8 cellular contexts compared by ENCODE assay signal in the genomic region with DNA sequence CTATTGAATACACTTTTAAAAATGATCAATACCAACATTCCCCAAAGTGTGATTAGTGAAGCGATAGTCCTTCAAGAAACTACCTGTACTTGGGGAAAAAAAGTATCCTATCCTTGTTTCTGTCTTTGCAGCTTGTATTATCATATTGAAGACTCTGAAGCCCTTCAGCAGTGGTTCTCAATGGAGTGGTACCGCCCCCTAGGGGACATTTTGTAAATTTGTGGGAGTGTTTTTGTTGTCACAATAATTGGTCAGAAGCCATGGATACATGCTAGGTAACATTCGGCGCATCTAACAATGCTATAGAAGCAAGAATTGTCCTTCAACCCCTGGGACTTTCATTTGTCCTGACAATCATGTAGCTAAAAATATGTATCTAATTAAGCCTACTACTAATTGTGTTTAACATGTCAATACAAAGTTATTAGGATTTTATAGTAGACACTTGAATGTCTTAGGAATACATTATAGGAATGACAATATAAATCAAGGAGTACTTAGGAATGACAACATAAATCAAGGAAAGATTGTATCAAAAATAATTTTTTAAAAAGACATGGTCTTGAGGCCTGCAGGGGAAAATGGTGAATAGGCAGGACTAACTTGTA. TPM values are rescaled to one million over a fixed set of nuclear protein-coding genes. Genes with fewer than 3 reads are reported as not detected.
DNase-seq lines count a peak whose midpoint lies in the region; ATAC-seq and TF ChIP-seq lines count a peak whose summit lies in the region.

No MANE protein-coding gene starts in this region.

- in situ Hi-C loops in astrocyte of the cerebellum (cut with HindIII; ENCODE audit: low sequenced_read_pairs) = no loop called here

- no peak overlapping the region for H3K4me2 ChIP-seq in OCI-LY3 (ENCODE audit: low read length)

- H3K27me3 ChIP-seq in OCI-LY3 (ENCODE audit: low read depth, low read length) (no peaks in the 10 kb centered on the region), suprapubic skin (no peaks in the 10 kb centered on the region), MG63 (no peaks in the 10 kb centered on the region)

- H3K4me3 ChIP-seq in OCI-LY3 (ENCODE audit: low read length) = no peak overlapping the region
- H3K4me3 ChIP-seq in astrocyte of the cerebellum (ENCODE audit: low read depth, low read length) = no peak overlapping the region
- no peak overlapping the region for H3K4me3 ChIP-seq in suprapubic skin
- no peak overlapping the region for H3K4me3 ChIP-seq in MG63

- no peak overlapping the region for H3K27ac ChIP-seq in OCI-LY3 (ENCODE audit: low read length)
- no peak overlapping the region for H3K27ac ChIP-seq in suprapubic skin

- TF ChIP-seq CTCF in OCI-LY3 (IDR thresholded peaks at IDR 0.05; ENCODE audit: low read depth, low read length) (peak; percentile 78), astrocyte of the cerebellum (IDR thresholded peaks at IDR 0.05; ENCODE audit: low read depth, low read length, missing control alignments) (peak; percentile 63), suprapubic skin (IDR thresholded peaks at IDR 0.05) (peak; percentile 20 to 34)

- ATAC-seq in GM18519 (IDR thresholded peaks at IDR 0.05; ENCODE audit: low FRiP score, unreplicated experiment) (peak; percentile 86), HG03342 (IDR thresholded peaks at IDR 0.05; ENCODE audit: unreplicated experiment) (peak; percentile 89), left colon (peak; percentile 39)

- no peaks in the 10 kb centered on the region for H3K4me1 ChIP-seq in OCI-LY3 (ENCODE audit: low read length)
- peaks cover 6% of the 10 kb centered on the region for H3K4me1 ChIP-seq in suprapubic skin

- TF ChIP-seq POLR2A in suprapubic skin (IDR thresholded peaks at IDR 0.05) = no peak

- H3K9me3 ChIP-seq in OCI-LY3 (ENCODE audit: insufficient read depth, low read length) (no peaks in the 10 kb centered on the region), suprapubic skin (peaks cover 8% of the 10 kb centered on the region), MG63 (peaks cover 18% of the 10 kb centered on the region)

- DNase-seq in COLO668 (lab: John Stamatoyannopoulos, UW; ENCODE audit: unreplicated experiment) = peak; percentile 20
- no peak for DNase-seq in astrocyte of the cerebellum (ENCODE audit: low read depth)
- DNase-seq in left colon = no peak
- DNase-seq in suprapubic skin (ENCODE audit: low spot score in 2 of 2) = no peak
- no peak for DNase-seq in MG63

- TF ChIP-seq EP300 in suprapubic skin (IDR thresholded peaks at IDR 0.05) = no peak

- intact Hi-C loops in left colon (cut with DNase I, micrococcal nuclease) = loop anchor here in 1 of 2 donors (10.0 kb wide), 1 partner anchor 150 kb away; no protein-coding TSS in a partner anchor

- H2AFZ ChIP-seq in OCI-LY3 (ENCODE audit: low read depth, low read length) = no peak overlapping the region

- 68% methylated on average over 4 of the region's 4 CpGs for WGBS in suprapubic skin

- H3K9ac ChIP-seq in OCI-LY3 (ENCODE audit: low read length) = no peak overlapping the region

- H3K36me3 ChIP-seq in OCI-LY3 (replicated peaks; ENCODE audit: low read depth, low read length) = peaks cover 14% of the 10 kb centered on the region
- H3K36me3 ChIP-seq in suprapubic skin = no peaks in the 10 kb centered on the region
- H3K36me3 ChIP-seq in MG63 = peaks cover 52% of the 10 kb centered on the region

- no peaks in the 10 kb centered on the region for H4K20me1 ChIP-seq in OCI-LY3 (ENCODE audit: insufficient read depth, low read length)

- H3K79me2 ChIP-seq in OCI-LY3 (ENCODE audit: low read length) = no peaks in the 10 kb centered on the region

RNA-seq across cellular contexts. Expression of gene NMD3, which starts 53.7 kb away (rescaled TPM):
- total RNA-seq in left colon (10 to 100 TPM; 33.5 to 34.4 TPM), suprapubic skin (10 to 100 TPM; 30.8 to 52.2 (median 36.2) TPM)
- total RNA-seq in MG63 (2014; rRNA removed; shearing (Covaris generic); ENCODE audit: low replicate concordance) = 52.0 and 72.4 TPM in 2 replicates

Comparison
In these comparisons a context has a peak if more than half of its experiments do, and no peak if none do; other contexts are left out.
1. ATAC-seq: peak in every context shown above with its lines; median percentile 89 in HG03342; 86 in GM18519; 39 in left colon.
2. CTCF ChIP-seq: peak in every context shown above with its lines; median percentile 78 in OCI-LY3; 63 in astrocyte of the cerebellum; 27 in suprapubic skin.